Comparison of ENCODE assay signal across 8 cellular contexts in the genomic region with DNA sequence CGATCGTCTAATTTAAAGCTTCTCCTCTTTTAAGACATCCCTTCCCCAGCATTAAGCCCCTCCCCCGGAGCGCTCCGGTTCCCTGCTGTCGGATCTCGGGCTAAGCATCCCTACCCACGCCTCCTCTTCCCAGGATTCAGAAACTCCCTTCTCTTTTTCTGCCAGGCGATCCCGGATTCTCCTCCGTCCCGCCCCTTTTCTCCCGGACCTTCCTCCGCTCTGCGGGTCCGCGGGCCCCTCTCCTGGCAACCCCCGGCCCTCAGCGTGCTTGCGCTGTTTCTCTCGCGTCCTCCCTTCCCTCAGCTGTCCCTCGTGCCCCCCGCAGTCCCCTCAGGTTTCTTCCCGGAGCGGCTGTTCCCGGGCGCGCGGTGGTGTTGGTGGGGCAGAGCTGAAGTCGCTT. TPM values are rescaled to one million over a fixed set of nuclear protein-coding genes. Genes with fewer than 3 reads are reported as not detected.
DNase-seq lines count a peak whose midpoint lies in the region; ATAC-seq and TF ChIP-seq lines count a peak whose summit lies in the region.
"Not testable (repeated sequence)": the region's sequence is repeated elsewhere in the genome, so short reads cannot be mapped to it uniquely, and the experiment has no call there.

No MANE protein-coding gene starts in this region.

- H3K4me2 ChIP-seq in DND-41 (ENCODE audit: insufficient read depth, low read length) (peak overlapping the region; percentile 52; the same call in 1 of the 2 replicates), neuronal stem cell (ENCODE audit: insufficient read depth, low read length, poor library complexity, severe bottlenecking) (peak overlapping the region; percentile 25)

- TF ChIP-seq CTCF in DND-41 (IDR thresholded peaks at IDR 0.05; ENCODE audit: borderline replicate concordance, extremely low read depth, low read length, poor library complexity, severe bottlenecking); epithelial cell of esophagus (IDR thresholded peaks at IDR 0.05; ENCODE audit: insufficient read depth, low read depth, low read length, missing control alignments); suprapubic skin (IDR thresholded peaks at IDR 0.05): not testable (repeated sequence)

- H3K4me1 ChIP-seq in DND-41 (ENCODE audit: insufficient read depth, low read length); iPS-18a (ENCODE audit: control insufficient read depth, low read depth, low read length); neuronal stem cell (ENCODE audit: control insufficient read depth in 2 of 2, insufficient read depth in 1 of 2, low read depth in 1 of 2, low read length in 2 of 2); suprapubic skin: not testable (repeated sequence)

- H3K9me3 Mint-ChIP-seq in activated naive CD8-positive, alpha-beta T cell treated with anti-CD3 and anti-CD28 coated beads, Interleukin-2, amount 10 ng/mL, durations not matched to agents 7 days and 5 days = not testable (repeated sequence)

- not testable (repeated sequence) for H4K20me1 ChIP-seq in DND-41 (ENCODE audit: insufficient read depth, low read length)

- H3K27me3 ChIP-seq in DND-41 (ENCODE audit: insufficient read depth, low read length, poor library complexity); iPS-18a (ENCODE audit: control insufficient read depth, insufficient read depth, low read length); neuronal stem cell (ENCODE audit: control insufficient read depth in 3 of 3, insufficient read depth in 3 of 3, low read depth in 1 of 3, low read length in 3 of 3); suprapubic skin: not testable (repeated sequence)

- not testable (repeated sequence) for H3K9me3 ChIP-seq in DND-41 (ENCODE audit: insufficient read depth, low read length, severe bottlenecking); T-helper 17 cell (ENCODE audit: control insufficient read depth, low read length, poor library complexity, severe bottlenecking); iPS-18a (ENCODE audit: control insufficient read depth, low read depth, low read length); neuronal stem cell (replicated peaks in 1 of 2; ENCODE audit: control insufficient read depth in 2 of 2, insufficient read depth in 1 of 2, low read depth in 1 of 2, low read length in 2 of 2); suprapubic skin

- no CpG with 5 or more reads among the region's 31 CpGs for WGBS in neuronal stem cell (ENCODE audit: extremely low coverage in 2 of 2, insufficient read length in 2 of 2, insufficient replicate concordance in 1 of 2), 2 donors
- no CpG with 5 or more reads among the region's 31 CpGs for WGBS in suprapubic skin

- H3K4me1 Mint-ChIP-seq in T-helper 17 cell; activated naive CD8-positive, alpha-beta T cell treated with anti-CD3 and anti-CD28 coated beads, Interleukin-2, amount 10 ng/mL, durations not matched to agents 7 days and 5 days: not testable (repeated sequence)

- not testable (repeated sequence) for H3K18ac ChIP-seq in neuronal stem cell (ENCODE audit: low read length)

- not testable (repeated sequence) for H2AK5ac ChIP-seq in neuronal stem cell (ENCODE audit: low read depth, low read length)

- TF ChIP-seq POLR2A in suprapubic skin (IDR thresholded peaks at IDR 0.05) = not testable (repeated sequence)

- H3K4ac ChIP-seq in neuronal stem cell (ENCODE audit: low read length) = not testable (repeated sequence)

- not testable (repeated sequence) for H3K36me3 ChIP-seq in DND-41 (ENCODE audit: insufficient read depth, low read length); iPS-18a (ENCODE audit: control insufficient read depth, low read depth, low read length); neuronal stem cell (replicated peaks in 1 of 2; ENCODE audit: control insufficient read depth in 2 of 2, insufficient read depth in 2 of 2, low read length in 2 of 2); suprapubic skin

- not testable (repeated sequence) for H2BK12ac ChIP-seq in neuronal stem cell (ENCODE audit: low read length)

- H3K23ac ChIP-seq in neuronal stem cell (ENCODE audit: low read depth, low read length, poor library complexity) = not testable (repeated sequence)

- H2AFZ ChIP-seq in DND-41 (ENCODE audit: low read depth, low read length) (peak overlapping the region; percentile 58), neuronal stem cell (ENCODE audit: low read length) (peak overlapping the region; percentile 45)

- peak; percentile 24 for DNase-seq in DND-41
- peak; percentile 23 for DNase-seq in KBM-7
- DNase-seq in T-helper 17 cell = peak in 1 of 3 donors; percentile 6
- peak; percentile 35 for DNase-seq in activated naive CD8-positive, alpha-beta T cell treated with anti-CD3 and anti-CD28 coated beads, Interleukin-2, amount 10 ng/mL, durations not matched to agents 7 days and 5 days
- DNase-seq in epithelial cell of esophagus (ENCODE audit: low read depth) = not testable (repeated sequence)
- DNase-seq in neuronal stem cell (ENCODE audit: low spot score) = peak; percentile 1
- peak in 1 of 2 donors; percentile 54 for DNase-seq in suprapubic skin (ENCODE audit: low spot score in 2 of 2)

- POLR2A ChIA-PET in activated naive CD8-positive, alpha-beta T cell treated with anti-CD3 and anti-CD28 coated beads, Interleukin-2, amount 10 ng/mL, durations not matched to agents 7 days and 5 days (lab: Charles Lee) = not testable (repeated sequence)

- peak overlapping the region; percentile 64; the same call in 1 of the 2 replicates for H3K27ac ChIP-seq in DND-41 (ENCODE audit: low read length)
- H3K27ac ChIP-seq in iPS-18a (ENCODE audit: low read length); neuronal stem cell (replicated peaks; ENCODE audit: low read length); suprapubic skin: not testable (repeated sequence)

- ATAC-seq in DND-41 (ENCODE audit: insufficient read depth, low read depth); T-helper 17 cell; activated naive CD8-positive, alpha-beta T cell treated with anti-CD3 and anti-CD28 coated beads, Interleukin-2, amount 10 ng/mL, durations not matched to agents 7 days and 5 days (ENCODE audit: low read depth): not testable (repeated sequence)

- peak overlapping the region; percentile 53 for H3K9ac ChIP-seq in DND-41 (ENCODE audit: low read depth, low read length)
- not testable (repeated sequence) for H3K9ac ChIP-seq in iPS-18a (ENCODE audit: low read length); neuronal stem cell (ENCODE audit: low read depth, low read length, poor library complexity)

- not testable (repeated sequence) for H3K27ac Mint-ChIP-seq in T-helper 17 cell; activated naive CD8-positive, alpha-beta T cell treated with anti-CD3 and anti-CD28 coated beads, Interleukin-2, amount 10 ng/mL, durations not matched to agents 7 days and 5 days

- not testable (repeated sequence) for H4K8ac ChIP-seq in neuronal stem cell (ENCODE audit: low read depth, low read length)

- not testable (repeated sequence) for H3K36me3 Mint-ChIP-seq in T-helper 17 cell (ENCODE audit: low read depth); activated naive CD8-positive, alpha-beta T cell treated with anti-CD3 and anti-CD28 coated beads, Interleukin-2, amount 10 ng/mL, durations not matched to agents 7 days and 5 days

- not testable (repeated sequence) for H2BK120ac ChIP-seq in neuronal stem cell (ENCODE audit: low read depth, low read length)

- not testable (repeated sequence) for H3K27me3 Mint-ChIP-seq in T-helper 17 cell; activated naive CD8-positive, alpha-beta T cell treated with anti-CD3 and anti-CD28 coated beads, Interleukin-2, amount 10 ng/mL, durations not matched to agents 7 days and 5 days

- H4K91ac ChIP-seq in neuronal stem cell (ENCODE audit: low read depth, low read length, poor library complexity) = not testable (repeated sequence)

- H2BK15ac ChIP-seq in neuronal stem cell (ENCODE audit: low read length) = not testable (repeated sequence)

- H3K14ac ChIP-seq in neuronal stem cell (ENCODE audit: low read length) = not testable (repeated sequence)

- not testable (repeated sequence) for H3K79me2 ChIP-seq in DND-41 (ENCODE audit: insufficient read depth, low read length)

- H3K4me3 Mint-ChIP-seq in T-helper 17 cell = peak overlapping the region; percentile 41
- peak overlapping the region; percentile 61 for H3K4me3 Mint-ChIP-seq in activated naive CD8-positive, alpha-beta T cell treated with anti-CD3 and anti-CD28 coated beads, Interleukin-2, amount 10 ng/mL, durations not matched to agents 7 days and 5 days

- in situ Hi-C loops in KBM-7 (cut with MboI; ENCODE audit: low pct_unique_long_range_greater_than_20kb, low sequenced_read_pairs) = not testable (repeated sequence)

- not testable (repeated sequence) for TF ChIP-seq EP300 in suprapubic skin (IDR thresholded peaks at IDR 0.05)

- H3K79me1 ChIP-seq in neuronal stem cell (ENCODE audit: low read depth, low read length) = not testable (repeated sequence)

- peak overlapping the region; percentile 20 to 56; a peak in 3 of 4 replicates for H3K4me3 ChIP-seq in DND-41 (ENCODE audit: low read depth in 1 of 2, low read length in 2 of 2)
- peak overlapping the region; percentile 36 for H3K4me3 ChIP-seq in epithelial cell of esophagus (ENCODE audit: low read length)
- H3K4me3 ChIP-seq in iPS-18a (ENCODE audit: low read length) = peak overlapping the region; percentile 50
- H3K4me3 ChIP-seq in neuronal stem cell (ENCODE audit: low read length in 2 of 2) = peak overlapping the region; percentile 45 to 75
- H3K4me3 ChIP-seq in suprapubic skin = peak overlapping the region; percentile 41

- not testable (repeated sequence) for H2BK5ac ChIP-seq in neuronal stem cell (ENCODE audit: low read length)

RNA-seq across cellular contexts. Expression of a gene that starts 0.3 kb away (rescaled TPM):
- total RNA-seq in T-helper 17 cell (1 to 10 TPM in 1 of 2 donors, under 1 TPM in 1; 0.35 to 2.2 TPM), suprapubic skin (1 to 10 TPM; 1.1 to 2.5 (median 1.5) TPM)
- 10 to 100 TPM; 23.9 to 24.1 TPM for total RNA-seq in activated naive CD8-positive, alpha-beta T cell treated with anti-CD3 and anti-CD28 coated beads, Interleukin-2, amount 10 ng/mL, durations not matched to agents 7 days and 5 days
- polyA plus RNA-seq in neuronal stem cell (2013, experiment 1 of 2) = 30.0 TPM
- polyA plus RNA-seq in neuronal stem cell (2013, experiment 2 of 2) = 31.2 TPM

RNA-seq across cellular contexts. Expression of a gene that starts 0.9 kb away (rescaled TPM):
- total RNA-seq in T-helper 17 cell (10 to 100 TPM; 19.7 to 31.7 TPM), suprapubic skin (10 to 100 TPM; 38.6 to 60.9 (median 40.4) TPM)
- 10 to 100 TPM; 26.3 to 31.0 TPM for total RNA-seq in activated naive CD8-positive, alpha-beta T cell treated with anti-CD3 and anti-CD28 coated beads, Interleukin-2, amount 10 ng/mL, durations not matched to agents 7 days and 5 days
- polyA plus RNA-seq in neuronal stem cell (2013, experiment 1 of 2) = 16.7 TPM
- polyA plus RNA-seq in neuronal stem cell (2013, experiment 2 of 2) = 18.2 TPM

Comparison
In these comparisons a context has a peak if more than half of its experiments do, and no peak if none do; other contexts are left out.
1. RNA of a gene that starts 0.3 kb away (total RNA-seq): 23.9 to 24.1 TPM in activated naive CD8-positive, alpha-beta T cell treated with anti-CD3 and anti-CD28 coated beads, Interleukin-2, amount 10 ng/mL, durations not matched to agents 7 days and 5 days; 0.35 to 2.2 TPM in T-helper 17 cell and 1.1 to 2.5 TPM in suprapubic skin; every median in the first group is over 4 times any median in the second.
2. Peak in every context shown above with its lines, with median percentiles within 50 percentile points of each other: H3K4me3 ChIP-seq.